Comparison of ENCODE assay signal across 1 cellular context in genomic region chr15:100572362-100572983, GRCh38.
TF ChIP-seq lines count a peak whose summit lies in the region.

No MANE protein-coding gene starts in this region.

TF ChIP-seq in SK-N-SH, 30 proteins besides CTCF, POLR2A, EP300 and RAD21 (continued from another document):
- TF ChIP-seq, protein P1, sequence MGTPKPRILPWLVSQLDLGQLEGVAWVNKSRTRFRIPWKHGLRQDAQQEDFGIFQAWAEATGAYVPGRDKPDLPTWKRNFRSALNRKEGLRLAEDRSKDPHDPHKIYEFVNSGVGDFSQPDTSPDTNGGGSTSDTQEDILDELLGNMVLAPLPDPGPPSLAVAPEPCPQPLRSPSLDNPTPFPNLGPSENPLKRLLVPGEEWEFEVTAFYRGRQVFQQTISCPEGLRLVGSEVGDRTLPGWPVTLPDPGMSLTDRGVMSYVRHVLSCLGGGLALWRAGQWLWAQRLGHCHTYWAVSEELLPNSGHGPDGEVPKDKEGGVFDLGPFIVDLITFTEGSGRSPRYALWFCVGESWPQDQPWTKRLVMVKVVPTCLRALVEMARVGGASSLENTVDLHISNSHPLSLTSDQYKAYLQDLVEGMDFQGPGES (IDR thresholded peaks at IDR 0.05; ENCODE audit: low read depth, low read length): no peak
- TF ChIP-seq RFX5 (IDR thresholded peaks at IDR 0.05; ENCODE audit: low read length) (no peak), ZBTB33 (IDR thresholded peaks at IDR 0.05; ENCODE audit: borderline replicate concordance, low read depth) (no peak), POLR2AphosphoS5 (IDR thresholded peaks at IDR 0.05; ENCODE audit: low read depth, low read length) (no peak), SIN3A (IDR thresholded peaks at IDR 0.05; ENCODE audit: borderline replicate concordance, low read depth, low read length) (no peak), ELF1 (IDR thresholded peaks at IDR 0.05) (no peak), TAF1 (IDR thresholded peaks at IDR 0.05; ENCODE audit: borderline replicate concordance, low read depth, low read length) (no peak), PBX3 (IDR thresholded peaks at IDR 0.05) (no peak), FOXM1 (IDR thresholded peaks at IDR 0.05; ENCODE audit: low read depth) (no peak), YY1 (IDR thresholded peaks at IDR 0.05; ENCODE audit: low read depth) (no peak)
- TF ChIP-seq, protein P2, sequence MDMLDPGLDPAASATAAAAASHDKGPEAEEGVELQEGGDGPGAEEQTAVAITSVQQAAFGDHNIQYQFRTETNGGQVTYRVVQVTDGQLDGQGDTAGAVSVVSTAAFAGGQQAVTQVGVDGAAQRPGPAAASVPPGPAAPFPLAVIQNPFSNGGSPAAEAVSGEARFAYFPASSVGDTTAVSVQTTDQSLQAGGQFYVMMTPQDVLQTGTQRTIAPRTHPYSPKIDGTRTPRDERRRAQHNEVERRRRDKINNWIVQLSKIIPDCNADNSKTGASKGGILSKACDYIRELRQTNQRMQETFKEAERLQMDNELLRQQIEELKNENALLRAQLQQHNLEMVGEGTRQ (IDR thresholded peaks at IDR 0.05; ENCODE audit: borderline replicate concordance, low read depth, low read length): no peak
- TF ChIP-seq, protein P3, sequence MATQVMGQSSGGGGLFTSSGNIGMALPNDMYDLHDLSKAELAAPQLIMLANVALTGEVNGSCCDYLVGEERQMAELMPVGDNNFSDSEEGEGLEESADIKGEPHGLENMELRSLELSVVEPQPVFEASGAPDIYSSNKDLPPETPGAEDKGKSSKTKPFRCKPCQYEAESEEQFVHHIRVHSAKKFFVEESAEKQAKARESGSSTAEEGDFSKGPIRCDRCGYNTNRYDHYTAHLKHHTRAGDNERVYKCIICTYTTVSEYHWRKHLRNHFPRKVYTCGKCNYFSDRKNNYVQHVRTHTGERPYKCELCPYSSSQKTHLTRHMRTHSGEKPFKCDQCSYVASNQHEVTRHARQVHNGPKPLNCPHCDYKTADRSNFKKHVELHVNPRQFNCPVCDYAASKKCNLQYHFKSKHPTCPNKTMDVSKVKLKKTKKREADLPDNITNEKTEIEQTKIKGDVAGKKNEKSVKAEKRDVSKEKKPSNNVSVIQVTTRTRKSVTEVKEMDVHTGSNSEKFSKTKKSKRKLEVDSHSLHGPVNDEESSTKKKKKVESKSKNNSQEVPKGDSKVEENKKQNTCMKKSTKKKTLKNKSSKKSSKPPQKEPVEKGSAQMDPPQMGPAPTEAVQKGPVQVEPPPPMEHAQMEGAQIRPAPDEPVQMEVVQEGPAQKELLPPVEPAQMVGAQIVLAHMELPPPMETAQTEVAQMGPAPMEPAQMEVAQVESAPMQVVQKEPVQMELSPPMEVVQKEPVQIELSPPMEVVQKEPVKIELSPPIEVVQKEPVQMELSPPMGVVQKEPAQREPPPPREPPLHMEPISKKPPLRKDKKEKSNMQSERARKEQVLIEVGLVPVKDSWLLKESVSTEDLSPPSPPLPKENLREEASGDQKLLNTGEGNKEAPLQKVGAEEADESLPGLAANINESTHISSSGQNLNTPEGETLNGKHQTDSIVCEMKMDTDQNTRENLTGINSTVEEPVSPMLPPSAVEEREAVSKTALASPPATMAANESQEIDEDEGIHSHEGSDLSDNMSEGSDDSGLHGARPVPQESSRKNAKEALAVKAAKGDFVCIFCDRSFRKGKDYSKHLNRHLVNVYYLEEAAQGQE (IDR thresholded peaks at IDR 0.05; ENCODE audit: low read depth, low read length): no peak
- TF ChIP-seq, protein P4, sequence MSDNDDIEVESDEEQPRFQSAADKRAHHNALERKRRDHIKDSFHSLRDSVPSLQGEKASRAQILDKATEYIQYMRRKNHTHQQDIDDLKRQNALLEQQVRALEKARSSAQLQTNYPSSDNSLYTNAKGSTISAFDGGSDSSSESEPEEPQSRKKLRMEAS (IDR thresholded peaks at IDR 0.05; ENCODE audit: low read depth): no peak
